ENCODE assay signal across 9 cellular contexts in genomic region chr2:178449700-178450573, GRCh38. TPM values are rescaled to one million over a fixed set of nuclear protein-coding genes. Genes with fewer than 3 reads are reported as not detected.
DNase-seq lines count a peak whose midpoint lies in the region; ATAC-seq, FAIRE-seq and TF ChIP-seq lines count a peak whose summit lies in the region.
"Had no signal": no experiment of that assay in that cellular context is flagged by ENCODE, and none has a peak within 500 bp of the region (broad histone marks: within the 10 kb centered on the region; RNA-seq: fewer than 3 reads in every experiment).

No MANE protein-coding gene starts in this region.

- peak; percentile 59 for DNase-seq in DMS 273 (lab: John Stamatoyannopoulos, UW; ENCODE audit: unreplicated experiment)
- DNase-seq in DMS 273 treated with DMSO at 0.1 percent for 48 hours (lab: John Stamatoyannopoulos, UW) = no peak
- peak; percentile 30 for DNase-seq in adipocyte (ENCODE audit: low read depth)
- no peak for DNase-seq in kidney
- DNase-seq in stomach = no peak
- DNase-seq in SW 1271 (lab: John Stamatoyannopoulos, UW) = no peak

- intact Hi-C loops in kidney (cut with DNase I) = no loop called here
- intact Hi-C loops in stomach (cut with DNase I; ENCODE audit: low total_unique reads) = no loop called here

- TF ChIP-seq CTCF in kidney (IDR thresholded peaks at IDR 0.05; ENCODE audit: borderline replicate concordance, extremely low read depth, insufficient read depth) (no peak), stomach (IDR thresholded peaks at IDR 0.05) (no peak)

- TF ChIP-seq EP300 in stomach (IDR thresholded peaks at IDR 0.05) = no peak

- no peak for FAIRE-seq in kidney (lab: Jason Lieb, UNC)
- FAIRE-seq: A204.1 had no signal

- H3K4me3 ChIP-seq in adipocyte (ENCODE audit: low read length) (peak overlapping the region; percentile 90), kidney (ENCODE audit: low read length in 2 of 2) (peak overlapping the region; percentile 77 to 88), stomach (peak overlapping the region; percentile 70 to 94 (median 83))

- ATAC-seq in GM21423 (IDR thresholded peaks at IDR 0.05; ENCODE audit: unreplicated experiment) (peak; percentile 51), HG03575 (IDR thresholded peaks at IDR 0.05; ENCODE audit: extremely low read depth, insufficient number of reproducible peaks, low FRiP score, unreplicated experiment) (peak; percentile 30)

- H3K9me3 ChIP-seq in adipocyte (ENCODE audit: control insufficient read depth, low read length) (no peaks in the 10 kb centered on the region), kidney (ENCODE audit: control insufficient read depth in 1 of 2, low read length in 2 of 2) (no peaks in the 10 kb centered on the region), stomach (no peaks in the 10 kb centered on the region)

- 4 to 9% (median 4%) methylated on average over 19 to 22 of the region's 22 CpGs for WGBS in stomach, 5 donors

- H3K36me3 ChIP-seq in adipocyte (ENCODE audit: control insufficient read depth, insufficient read depth, low read length, severe bottlenecking) (peaks cover 33% of the 10 kb centered on the region), kidney (ENCODE audit: control insufficient read depth in 1 of 2, insufficient read depth in 2 of 2, low read length in 2 of 2) (peaks cover 5 to 11% of the 10 kb centered on the region in 2 donors), stomach (peaks cover 13 to 36% (median 31%) of the 10 kb centered on the region in 4 donors)

- H3K9ac ChIP-seq in adipocyte (ENCODE audit: low read length) (peak overlapping the region; percentile 97), kidney (ENCODE audit: low read length in 2 of 2) (peak overlapping the region in 1 of 2 donors; percentile 83)

- H3K4me1 ChIP-seq in adipocyte (ENCODE audit: control insufficient read depth, insufficient read depth, low read length) = peaks cover 18% of the 10 kb centered on the region
- peaks cover 8 to 11% of the 10 kb centered on the region in 2 donors for H3K4me1 ChIP-seq in kidney (ENCODE audit: control insufficient read depth in 1 of 2, insufficient read depth in 1 of 2, low read depth in 1 of 2, low read length in 2 of 2)
- peaks cover 7 to 40% (median 24%) of the 10 kb centered on the region in 4 donors for H3K4me1 ChIP-seq in stomach

- no peak for TF ChIP-seq POLR2A in stomach (IDR thresholded peaks at IDR 0.05)

- H3K27ac ChIP-seq in kidney (ENCODE audit: low read depth in 2 of 2, low read length in 2 of 2) (peak overlapping the region; percentile 98 to 99), stomach (peak overlapping the region; percentile 91 to 99 (median 99))

- H3K27me3 ChIP-seq in adipocyte (replicated peaks; ENCODE audit: control insufficient read depth, insufficient read depth, low read length) (no peaks in the 10 kb centered on the region), stomach (no peaks in the 10 kb centered on the region)

RNA-seq across cellular contexts. Expression of gene PRKRA, which starts 1.0 kb away (rescaled TPM):
- 43.0 TPM for total RNA-seq in kidney
- 42.6 TPM for polyA plus RNA-seq in kidney (ENCODE audit: insufficient read depth, low read depth, low replicate concordance)
- 100 to 1,000 TPM in 2 of 5 donors, 10 to 100 TPM in 3; 59.7 to 145 (median 77.6) TPM for total RNA-seq in stomach
- 10 to 100 TPM; 30.6 to 38.0 (median 34.0) TPM for polyA plus RNA-seq in stomach

RNA-seq across cellular contexts. Expression of gene PJVK, which starts 1.2 kb away (rescaled TPM):
- total RNA-seq in kidney = 4.3 TPM
- polyA plus RNA-seq in kidney (ENCODE audit: insufficient read depth, low read depth, low replicate concordance) = 6.2 TPM
- total RNA-seq in stomach = 1 to 10 TPM in 2 of 5 donors, under 1 TPM in 1, not detected in 2; 0.72 to 8.8 (median 2.2) TPM
- 1 to 10 TPM; 1.4 to 5.3 (median 3.8) TPM for polyA plus RNA-seq in stomach

RNA-seq across cellular contexts. Expression of gene FKBP7, which starts 28.5 kb away (rescaled TPM):
- 8.2 TPM for total RNA-seq in kidney
- 10.8 TPM for polyA plus RNA-seq in kidney (ENCODE audit: insufficient read depth, low read depth, low replicate concordance)
- 10 to 100 TPM in 1 of 5 donors, 1 to 10 TPM in 3, under 1 TPM in 1; 0.87 to 31.4 (median 4.9) TPM for total RNA-seq in stomach
- 1 to 10 TPM; 4.4 to 6.4 (median 4.4) TPM for polyA plus RNA-seq in stomach

RNA-seq across cellular contexts. Expression of gene PLEKHA3, which starts 30.3 kb away (rescaled TPM):
- total RNA-seq in kidney (34.2 TPM), stomach (10 to 100 TPM in 3 of 5 donors, 1 to 10 TPM in 2; 1.7 to 36.2 (median 11.6) TPM)
- polyA plus RNA-seq in kidney (ENCODE audit: insufficient read depth, low read depth, low replicate concordance) (9.4 TPM), stomach (1 to 10 TPM; 1.9 to 3.8 (median 3.5) TPM)

Comparison
In these comparisons a context has a peak if more than half of its experiments do, and no peak if none do; other contexts are left out.
1. DNase-seq: peak in DMS 273 (single experiment) and adipocyte (single experiment); none in DMS 273 treated with DMSO at 0.1 percent for 48 hours (single experiment), kidney (single experiment), stomach (single experiment) and SW 1271 (0 of 2).
2. Peak in every context shown above with its lines, with median percentiles within 50 percentile points of each other: H3K4me3 ChIP-seq.